Comparison of ENCODE assay signal across 8 cellular contexts in genomic region chr12:108732489-108732888, GRCh38. TPM values are rescaled to one million over a fixed set of nuclear protein-coding genes. Genes with fewer than 3 reads are reported as not detected.
DNase-seq lines count a peak whose midpoint lies in the region; TF ChIP-seq lines count a peak whose summit lies in the region.

No MANE protein-coding gene starts in this region.

- TF ChIP-seq CTCF in MM.1S (IDR thresholded peaks at IDR 0.05; ENCODE audit: low read length) = no peak
- no peak for TF ChIP-seq CTCF in neural cell (IDR thresholded peaks at IDR 0.05; ENCODE audit: poor library complexity, severe bottlenecking)

- H3K27me3 ChIP-seq in BLaER1 = no peaks in the 10 kb centered on the region
- H3K27me3 ChIP-seq in MM.1S (replicated peaks; ENCODE audit: insufficient read depth, low read length) = no peaks in the 10 kb centered on the region
- H3K27me3 ChIP-seq in ectodermal cell (ENCODE audit: control insufficient read depth, insufficient read depth, low read length, poor library complexity, severe bottlenecking) = no peaks in the 10 kb centered on the region
- no peaks in the 10 kb centered on the region for H3K27me3 ChIP-seq in neural cell (ENCODE audit: insufficient read depth, low read depth, low read length)

- TF ChIP-seq EP300 in neural cell (conservative IDR thresholded peaks at IDR 0.05; ENCODE audit: poor library complexity, severe bottlenecking) = no peak

- no peaks in the 10 kb centered on the region for H3K36me3 ChIP-seq in BLaER1
- no peaks in the 10 kb centered on the region; the same call in 1 of the 2 replicates for H3K36me3 ChIP-seq in MM.1S (replicated peaks; ENCODE audit: insufficient read depth, low read length)
- no peaks in the 10 kb centered on the region for H3K36me3 ChIP-seq in ectodermal cell (ENCODE audit: control insufficient read depth, insufficient read depth, low read length)
- H3K36me3 ChIP-seq in neural cell (ENCODE audit: insufficient read depth, low read length) = no peaks in the 10 kb centered on the region

- H3K4me3 ChIP-seq in BLaER1 (peak overlapping the region; percentile 84), MM.1S (ENCODE audit: low read length) (peak overlapping the region; percentile 76), ectodermal cell (ENCODE audit: insufficient read depth, low read depth, low read length) (peak overlapping the region; percentile 91), neural cell (ENCODE audit: low read length) (peak overlapping the region; percentile 97)

- no peaks in the 10 kb centered on the region for H3K9me2 ChIP-seq in MM.1S (replicated peaks; ENCODE audit: insufficient read depth, low read length)
- no peaks in the 10 kb centered on the region for H3K9me2 ChIP-seq in neural cell (ENCODE audit: insufficient read depth, low read length)

- peaks cover 34% of the 10 kb centered on the region for H3K4me1 ChIP-seq in BLaER1
- peaks cover 31% of the 10 kb centered on the region for H3K4me1 ChIP-seq in MM.1S (ENCODE audit: low read length)
- peaks cover 8% of the 10 kb centered on the region for H3K4me1 ChIP-seq in ectodermal cell (ENCODE audit: control insufficient read depth, insufficient read depth, low read length)

- no peaks in the 10 kb centered on the region for H3K9me3 ChIP-seq in BLaER1
- no peaks in the 10 kb centered on the region for H3K9me3 ChIP-seq in MM.1S (replicated peaks; ENCODE audit: insufficient read depth, low read length)
- H3K9me3 ChIP-seq in ectodermal cell (ENCODE audit: control insufficient read depth, low read length) = no peaks in the 10 kb centered on the region
- H3K9me3 ChIP-seq in neural cell (ENCODE audit: low read length) = no peaks in the 10 kb centered on the region

- H3F3A ChIP-seq in MM.1S (ENCODE audit: insufficient read depth, low read length) (peaks cover 21% of the 10 kb centered on the region), neural cell (ENCODE audit: insufficient read depth, low read length, poor library complexity, severe bottlenecking) (peaks cover 11% of the 10 kb centered on the region)

- no peak for TF ChIP-seq RAD21 in neural cell (conservative IDR thresholded peaks at IDR 0.05)

- peaks cover 27% of the 10 kb centered on the region for H4K20me1 ChIP-seq in BLaER1
- H4K20me1 ChIP-seq in MM.1S (ENCODE audit: insufficient read depth, low read length) = 0 out of 2 replicates have a peak, but pooled peaks cover 5% of the 10 kb centered on the region
- no peaks in the 10 kb centered on the region for H4K20me1 ChIP-seq in neural cell (ENCODE audit: insufficient read depth)

- peak overlapping the region; percentile 30; the same call in 1 of the 2 replicates for H3K9ac ChIP-seq in BLaER1
- H3K9ac ChIP-seq in MM.1S (ENCODE audit: low read length) = peak overlapping the region; percentile 76; the same call in 1 of the 2 replicates
- H3K9ac ChIP-seq in neural cell (ENCODE audit: low read length) = peak overlapping the region; percentile 78

- DNase-seq in MM.1S (no peak), posterior vena cava (ENCODE audit: low spot score) (no peak), retina (no peak), NCI-H2029 (lab: John Stamatoyannopoulos, UW) (no peak), GF-D8 (lab: John Stamatoyannopoulos, UW) (no peak)

- H3K79me2 ChIP-seq in MM.1S (ENCODE audit: low read length) (peaks cover 38% of the 10 kb centered on the region), neural cell (replicated peaks; ENCODE audit: insufficient read depth, low read length) (peaks cover 26% of the 10 kb centered on the region)

- H3K4me2 ChIP-seq in BLaER1 = peak overlapping the region; percentile 94
- H3K4me2 ChIP-seq in MM.1S (ENCODE audit: low read depth, low read length) = peak overlapping the region; percentile 87
- H3K4me2 ChIP-seq in neural cell (ENCODE audit: low read length) = no peak overlapping the region

- peak overlapping the region; percentile 83; the same call in 1 of the 2 replicates for H3K27ac ChIP-seq in BLaER1
- peak overlapping the region; percentile 84; the same call in 1 of the 2 replicates for H3K27ac ChIP-seq in MM.1S (ENCODE audit: low read length)
- H3K27ac ChIP-seq in ectodermal cell (ENCODE audit: insufficient read depth, low read depth, low read length, poor library complexity, severe bottlenecking) = peak overlapping the region; percentile 30
- no peak overlapping the region for H3K27ac ChIP-seq in neural cell (ENCODE audit: low read length)

- intact Hi-C loops in posterior vena cava (cut with DNase I) = loop anchor here in 1 of 2 donors (5.0 to 10.0 kb wide), 3 partner anchors 55 to 168 kb away; partner anchors contain the start of genes ISCU and SART3

- WGBS in ectodermal cell, 2 experiments = 77% methylated on average over 6 of the region's 6 CpGs

- H2AFZ ChIP-seq in MM.1S (ENCODE audit: low read length) (peak overlapping the region; percentile 97), neural cell (ENCODE audit: low read depth, low read length) (peak overlapping the region; percentile 48)

TF ChIP-seq in neural cell, 6 proteins besides CTCF, POLR2A, EP300 and RAD21:
- no peak for TF ChIP-seq REST (IDR thresholded peaks at IDR 0.05; ENCODE audit: borderline replicate concordance)
- TF ChIP-seq SMC3 (conservative IDR thresholded peaks at IDR 0.05; ENCODE audit: poor library complexity) = no peak
- no peak for TF ChIP-seq POLR2AphosphoS5 (IDR thresholded peaks at IDR 0.05)
- TF ChIP-seq EZH2 (IDR thresholded peaks at IDR 0.05; ENCODE audit: borderline replicate concordance, insufficient read depth, low read length, poor library complexity, severe bottlenecking) = no peak
- no peak for TF ChIP-seq MXI1 (conservative IDR thresholded peaks at IDR 0.05; ENCODE audit: poor library complexity, severe bottlenecking)
- no peak for TF ChIP-seq TAF1 (IDR thresholded peaks at IDR 0.05; ENCODE audit: low read depth)

RNA-seq across cellular contexts. Expression of gene CORO1C, which starts 1.2 kb away (rescaled TPM):
- 155 TPM for polyA plus RNA-seq in ectodermal cell (2013, experiment 1 of 4)
- 161 TPM for polyA plus RNA-seq in ectodermal cell (2013, experiment 2 of 4)
- polyA plus RNA-seq in ectodermal cell (2013, experiment 3 of 4) = 97.1 TPM
- 109 TPM for polyA plus RNA-seq in ectodermal cell (2013, experiment 4 of 4)
- 120 and 123 TPM in 2 replicates for polyA plus RNA-seq in neural cell
- polyA minus RNA-seq in neural cell = 248 and 272 TPM in 2 replicates
- total RNA-seq in posterior vena cava = 100 to 1,000 TPM; 361 to 548 TPM
